Comparison of ENCODE assay signal across 8 cellular contexts in the genomic region with DNA sequence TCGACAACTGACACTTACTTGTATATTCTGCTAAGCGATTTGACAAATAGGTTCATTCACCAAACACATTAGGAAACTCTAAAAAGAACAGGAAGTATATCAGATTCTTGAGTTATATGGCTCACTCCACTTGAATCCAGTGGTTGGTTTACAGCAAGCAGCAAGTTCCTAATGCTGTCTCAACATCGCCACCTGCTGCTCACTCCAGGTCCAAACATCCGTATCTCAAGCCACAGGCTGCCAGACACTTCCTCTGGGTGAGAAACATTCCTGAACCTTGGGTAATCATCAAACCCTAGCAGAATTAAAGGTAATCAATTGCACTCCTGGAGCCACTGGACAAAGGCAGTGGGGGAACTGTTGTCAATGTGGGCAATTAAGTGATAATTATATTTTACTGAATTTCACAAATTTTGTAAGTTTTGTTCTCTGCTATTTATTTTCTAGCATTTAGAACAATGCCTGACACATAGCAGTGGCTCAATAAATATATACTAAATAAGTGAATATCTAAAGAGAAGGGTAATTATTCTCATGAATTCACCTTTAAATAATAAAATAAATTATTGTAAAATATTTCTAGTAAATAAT.
DNase-seq lines count a peak whose midpoint lies in the region; FAIRE-seq and TF ChIP-seq lines count a peak whose summit lies in the region.

No MANE protein-coding gene starts in this region.

- H3K9me3 Mint-ChIP-seq in osteocyte (ENCODE audit: unreplicated experiment) = no peaks in the 10 kb centered on the region

- no peak overlapping the region for H3K9ac ChIP-seq in GM23248

- H3K4me2 ChIP-seq in GM23248 (ENCODE audit: unreplicated experiment) = no peak overlapping the region

- TF ChIP-seq EP300 in tibial nerve (IDR thresholded peaks at IDR 0.05) = no peak

- H3K4me3 ChIP-seq in GM23248 (no peak overlapping the region), tibial nerve (no peak overlapping the region)

- H3K36me3 Mint-ChIP-seq in osteocyte (ENCODE audit: unreplicated experiment) = no peaks in the 10 kb centered on the region

- TF ChIP-seq POLR2A in tibial nerve (IDR thresholded peaks at IDR 0.05) = no peak

- H3K27me3 ChIP-seq in GM23248 (replicated peaks; ENCODE audit: insufficient read depth) (peaks cover 4% of the 10 kb centered on the region; the same call in 1 of the 2 replicates), tibial nerve (no peaks in the 10 kb centered on the region)

- H4K20me1 ChIP-seq in GM23248 (ENCODE audit: insufficient read depth) = no peaks in the 10 kb centered on the region

- H3K36me3 ChIP-seq in GM23248 (ENCODE audit: low read depth) (no peaks in the 10 kb centered on the region), tibial nerve (no peaks in the 10 kb centered on the region)

- H3K79me2 ChIP-seq in GM23248 (ENCODE audit: insufficient read depth) = no peaks in the 10 kb centered on the region

- TF ChIP-seq CTCF in osteocyte (IDR thresholded peaks at IDR 0.05) = peak; percentile 85
- TF ChIP-seq CTCF in tibial nerve (IDR thresholded peaks at IDR 0.05) = peak; percentile 64 to 79 (median 68)

- WGBS in GM23248 (ENCODE audit: low coverage in 1 of 2, low lambda C conversion rate in 2 of 2, missing lambda C conversion rate in 2 of 2), 2 experiments = 15 to 16% methylated on average over 4 of the region's 4 CpGs
- WGBS in tibial nerve, 2 donors = 28 to 32% methylated on average over 4 of the region's 4 CpGs

- no peak overlapping the region for H3K4me3 Mint-ChIP-seq in osteocyte (ENCODE audit: unreplicated experiment)

- in situ Hi-C loops in GM23248 (cut with MboI) = loop anchor here (10.0 kb wide), 1 partner anchor 120 kb away; no protein-coding TSS in a partner anchor

- peaks cover 43% of the 10 kb centered on the region for H3K27me3 Mint-ChIP-seq in osteocyte (ENCODE audit: unreplicated experiment)

- H3K4me1 ChIP-seq in GM23248 (ENCODE audit: insufficient read depth) = no peaks in the 10 kb centered on the region
- H3K4me1 ChIP-seq in tibial nerve = no peaks in the 10 kb centered on the region

- peak; percentile 84 for DNase-seq in ELF-1 (ENCODE audit: low read depth, low spot score)
- peak; percentile 84 for DNase-seq in GM23248
- peak; percentile 94 to 95 for DNase-seq in Kasumi-1 (lab: John Stamatoyannopoulos, UW)
- peak; percentile 2 to 13 for DNase-seq in SHP77 (lab: John Stamatoyannopoulos, UW)
- peak; percentile 33 for DNase-seq in activated T-helper 9 cell treated with anti-CD3 and anti-CD28 coated beads, Interleukin-2, amount 50 U/mL, for 16 hours (ENCODE audit: low read depth)
- peak; percentile 14 to 35 for DNase-seq in frontal cortex (ENCODE audit: low spot score in 2 of 2)
- no peak for DNase-seq in osteocyte (ENCODE audit: extremely low spot score, unreplicated experiment)
- peak; percentile 61 to 89 for DNase-seq in tibial nerve (ENCODE audit: low spot score in 2 of 2)

- H3K9me2 ChIP-seq in GM23248 (ENCODE audit: insufficient read depth) = no peaks in the 10 kb centered on the region

- H3K4me1 Mint-ChIP-seq in osteocyte (ENCODE audit: unreplicated experiment) = no peaks in the 10 kb centered on the region

- H3F3A ChIP-seq in GM23248 (ENCODE audit: insufficient read depth) = no peaks in the 10 kb centered on the region

- H2AFZ ChIP-seq in GM23248 = no peak overlapping the region

- peak; percentile 19 for FAIRE-seq in frontal cortex (lab: Jason Lieb, UNC)

- no peaks in the 10 kb centered on the region for H3K9me3 ChIP-seq in GM23248 (ENCODE audit: low read depth)
- no peaks in the 10 kb centered on the region for H3K9me3 ChIP-seq in tibial nerve

- H3K27ac ChIP-seq in GM23248 = no peak overlapping the region
- no peak overlapping the region for H3K27ac ChIP-seq in tibial nerve

- H3K27ac Mint-ChIP-seq in osteocyte (ENCODE audit: unreplicated experiment) = no peak overlapping the region
